In genomic region chr6:79536969-79537747, GRCh38 we compare ENCODE assay signal across 1 cellular context.
A peak's percentile ranks its signal among the peaks of the same experiment; 100 is the strongest.
TF ChIP-seq lines count a peak whose summit lies in the region.

LCA5 (minus strand) TSS chr6:79537430; CDS start chr6:79518894, 18,536 bp downstream.

TF ChIP-seq in HepG2, 621 proteins besides CTCF, POLR2A, EP300 and RAD21 (continued from another document and continues in another):
- TF ChIP-seq HBP1 (CRISPR knock-in tag; IDR thresholded peaks at IDR 0.05; ENCODE audit: low read depth) (peak; percentile 34; the same call in 1 of the 2 replicates), PHB2 (IDR thresholded peaks at IDR 0.05; ENCODE audit: partially characterized antibody) (no peak), CHCHD3 (CRISPR knock-in tag; IDR thresholded peaks at IDR 0.05) (0 out of 2 replicates have a peak, but pooled peaks have one; percentile 46), PHF21A (CRISPR knock-in tag; IDR thresholded peaks at IDR 0.05) (peak; percentile 81), PHF8 (CRISPR knock-in tag; IDR thresholded peaks at IDR 0.05) (peak; percentile 85), SP5 (CRISPR knock-in tag; IDR thresholded peaks at IDR 0.05; ENCODE audit: borderline replicate concordance, low read depth) (no peak), EHMT2 (IDR thresholded peaks at IDR 0.05; ENCODE audit: borderline replicate concordance, low read depth, low read length) (0 out of 2 replicates have a peak, but pooled peaks have one; percentile 25), NRL (CRISPR knock-in tag; IDR thresholded peaks at IDR 0.05; ENCODE audit: borderline replicate concordance) (peak; percentile 70; the same call in 1 of the 2 replicates), ZBTB40 (IDR thresholded peaks at IDR 0.05) (no peak), ZBTB40 (CRISPR knock-in tag; IDR thresholded peaks at IDR 0.05) (peak; percentile 63; the same call in 1 of the 2 replicates), UBTF (CRISPR knock-in tag; IDR thresholded peaks at IDR 0.05) (peak; percentile 90), ZNF839 (CRISPR knock-in tag; IDR thresholded peaks at IDR 0.05; ENCODE audit: borderline replicate concordance) (peak; percentile 80; the same call in 1 of the 2 replicates), ZFP36L1 (CRISPR knock-in tag; IDR thresholded peaks at IDR 0.05) (0 out of 2 replicates have a peak, but pooled peaks have one; percentile 58), ARID2 (CRISPR knock-in tag; IDR thresholded peaks at IDR 0.05; ENCODE audit: borderline replicate concordance) (peak; percentile 60; the same call in 1 of the 2 replicates), HNRNPL (IDR thresholded peaks at IDR 0.05; ENCODE audit: low read depth, low read length) (peak; percentile 50; the same call in 1 of the 2 replicates), SIN3B (IDR thresholded peaks at IDR 0.05; ENCODE audit: low read length) (no peak), ZNF782 (CRISPR knock-in tag; IDR thresholded peaks at IDR 0.05; ENCODE audit: borderline replicate concordance) (peak; percentile 45; the same call in 1 of the 2 replicates), CSRNP1 (CRISPR knock-in tag; IDR thresholded peaks at IDR 0.05) (peak; percentile 74; the same call in 1 of the 2 replicates), ZBTB25 (CRISPR knock-in tag; IDR thresholded peaks at IDR 0.05) (no peak), MEIS2 (CRISPR knock-in tag; IDR thresholded peaks at IDR 0.05) (0 out of 2 replicates have a peak, but pooled peaks have one; percentile 57), ELF3 (CRISPR knock-in tag; IDR thresholded peaks at IDR 0.05) (peak; percentile 10; the same call in 1 of the 2 replicates), ATF7-NPFF (CRISPR knock-in tag; IDR thresholded peaks at IDR 0.05; ENCODE audit: low read depth) (peak; percentile 58; the same call in 1 of the 2 replicates), ASH2L (IDR thresholded peaks at IDR 0.05; ENCODE audit: insufficient read length, low read depth, low read length) (peak; percentile 95), ZBED4 (CRISPR knock-in tag; IDR thresholded peaks at IDR 0.05; ENCODE audit: borderline replicate concordance) (0 out of 2 replicates have a peak, but pooled peaks have one; percentile 45), ZFP62 (CRISPR knock-in tag; IDR thresholded peaks at IDR 0.05) (no peak), SOX6 (IDR thresholded peaks at IDR 0.05) (no peak), SOX6 (CRISPR knock-in tag; IDR thresholded peaks at IDR 0.05) (peak; percentile 47)
- TF ChIP-seq, protein P1, sequence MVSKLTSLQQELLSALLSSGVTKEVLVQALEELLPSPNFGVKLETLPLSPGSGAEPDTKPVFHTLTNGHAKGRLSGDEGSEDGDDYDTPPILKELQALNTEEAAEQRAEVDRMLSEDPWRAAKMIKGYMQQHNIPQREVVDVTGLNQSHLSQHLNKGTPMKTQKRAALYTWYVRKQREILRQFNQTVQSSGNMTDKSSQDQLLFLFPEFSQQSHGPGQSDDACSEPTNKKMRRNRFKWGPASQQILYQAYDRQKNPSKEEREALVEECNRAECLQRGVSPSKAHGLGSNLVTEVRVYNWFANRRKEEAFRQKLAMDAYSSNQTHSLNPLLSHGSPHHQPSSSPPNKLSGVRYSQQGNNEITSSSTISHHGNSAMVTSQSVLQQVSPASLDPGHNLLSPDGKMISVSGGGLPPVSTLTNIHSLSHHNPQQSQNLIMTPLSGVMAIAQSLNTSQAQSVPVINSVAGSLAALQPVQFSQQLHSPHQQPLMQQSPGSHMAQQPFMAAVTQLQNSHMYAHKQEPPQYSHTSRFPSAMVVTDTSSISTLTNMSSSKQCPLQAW (CRISPR knock-in tag; IDR thresholded peaks at IDR 0.05): peak; percentile 91
- TF ChIP-seq, protein P2, sequence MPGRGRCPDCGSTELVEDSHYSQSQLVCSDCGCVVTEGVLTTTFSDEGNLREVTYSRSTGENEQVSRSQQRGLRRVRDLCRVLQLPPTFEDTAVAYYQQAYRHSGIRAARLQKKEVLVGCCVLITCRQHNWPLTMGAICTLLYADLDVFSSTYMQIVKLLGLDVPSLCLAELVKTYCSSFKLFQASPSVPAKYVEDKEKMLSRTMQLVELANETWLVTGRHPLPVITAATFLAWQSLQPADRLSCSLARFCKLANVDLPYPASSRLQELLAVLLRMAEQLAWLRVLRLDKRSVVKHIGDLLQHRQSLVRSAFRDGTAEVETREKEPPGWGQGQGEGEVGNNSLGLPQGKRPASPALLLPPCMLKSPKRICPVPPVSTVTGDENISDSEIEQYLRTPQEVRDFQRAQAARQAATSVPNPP (CRISPR knock-in tag; IDR thresholded peaks at IDR 0.05): no peak
- TF ChIP-seq, protein P3, sequence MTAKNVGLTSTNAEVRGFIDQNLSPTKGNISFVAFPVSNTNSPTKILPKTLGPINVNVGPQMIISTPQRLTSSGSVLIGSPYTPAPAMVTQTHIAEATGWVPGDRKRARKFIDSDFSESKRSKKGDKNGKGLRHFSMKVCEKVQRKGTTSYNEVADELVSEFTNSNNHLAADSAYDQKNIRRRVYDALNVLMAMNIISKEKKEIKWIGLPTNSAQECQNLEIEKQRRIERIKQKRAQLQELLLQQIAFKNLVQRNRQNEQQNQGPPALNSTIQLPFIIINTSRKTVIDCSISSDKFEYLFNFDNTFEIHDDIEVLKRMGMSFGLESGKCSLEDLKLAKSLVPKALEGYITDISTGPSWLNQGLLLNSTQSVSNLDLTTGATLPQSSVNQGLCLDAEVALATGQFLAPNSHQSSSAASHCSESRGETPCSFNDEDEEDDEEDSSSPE (CRISPR knock-in tag; IDR thresholded peaks at IDR 0.05): 0 out of 2 replicates have a peak, but pooled peaks have one; percentile 14
